ENCODE assay signal across 1 cellular context in the genomic region with DNA sequence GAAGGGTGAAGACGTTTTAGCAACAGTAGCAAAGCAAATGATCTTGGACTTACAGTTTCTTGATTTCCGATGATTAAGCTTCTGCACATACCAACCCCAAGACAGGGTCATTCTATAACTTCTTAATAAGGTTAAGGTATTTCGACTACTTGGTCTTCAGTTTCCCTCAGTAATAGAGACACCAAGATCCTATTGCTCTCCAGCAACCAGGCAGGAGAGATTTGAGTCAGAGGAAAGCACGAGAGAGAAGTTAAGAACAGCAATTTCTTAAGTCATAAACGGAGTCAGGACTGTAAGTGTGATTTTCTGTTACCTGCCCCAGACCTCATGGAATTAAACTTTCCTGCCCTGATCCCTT.
TF ChIP-seq lines count a peak whose summit lies in the region.

No MANE protein-coding gene starts in this region.

TF ChIP-seq in GM23338, 12 proteins besides CTCF, POLR2A, EP300 and RAD21 (continued from another document):
- TF ChIP-seq, protein P1, sequence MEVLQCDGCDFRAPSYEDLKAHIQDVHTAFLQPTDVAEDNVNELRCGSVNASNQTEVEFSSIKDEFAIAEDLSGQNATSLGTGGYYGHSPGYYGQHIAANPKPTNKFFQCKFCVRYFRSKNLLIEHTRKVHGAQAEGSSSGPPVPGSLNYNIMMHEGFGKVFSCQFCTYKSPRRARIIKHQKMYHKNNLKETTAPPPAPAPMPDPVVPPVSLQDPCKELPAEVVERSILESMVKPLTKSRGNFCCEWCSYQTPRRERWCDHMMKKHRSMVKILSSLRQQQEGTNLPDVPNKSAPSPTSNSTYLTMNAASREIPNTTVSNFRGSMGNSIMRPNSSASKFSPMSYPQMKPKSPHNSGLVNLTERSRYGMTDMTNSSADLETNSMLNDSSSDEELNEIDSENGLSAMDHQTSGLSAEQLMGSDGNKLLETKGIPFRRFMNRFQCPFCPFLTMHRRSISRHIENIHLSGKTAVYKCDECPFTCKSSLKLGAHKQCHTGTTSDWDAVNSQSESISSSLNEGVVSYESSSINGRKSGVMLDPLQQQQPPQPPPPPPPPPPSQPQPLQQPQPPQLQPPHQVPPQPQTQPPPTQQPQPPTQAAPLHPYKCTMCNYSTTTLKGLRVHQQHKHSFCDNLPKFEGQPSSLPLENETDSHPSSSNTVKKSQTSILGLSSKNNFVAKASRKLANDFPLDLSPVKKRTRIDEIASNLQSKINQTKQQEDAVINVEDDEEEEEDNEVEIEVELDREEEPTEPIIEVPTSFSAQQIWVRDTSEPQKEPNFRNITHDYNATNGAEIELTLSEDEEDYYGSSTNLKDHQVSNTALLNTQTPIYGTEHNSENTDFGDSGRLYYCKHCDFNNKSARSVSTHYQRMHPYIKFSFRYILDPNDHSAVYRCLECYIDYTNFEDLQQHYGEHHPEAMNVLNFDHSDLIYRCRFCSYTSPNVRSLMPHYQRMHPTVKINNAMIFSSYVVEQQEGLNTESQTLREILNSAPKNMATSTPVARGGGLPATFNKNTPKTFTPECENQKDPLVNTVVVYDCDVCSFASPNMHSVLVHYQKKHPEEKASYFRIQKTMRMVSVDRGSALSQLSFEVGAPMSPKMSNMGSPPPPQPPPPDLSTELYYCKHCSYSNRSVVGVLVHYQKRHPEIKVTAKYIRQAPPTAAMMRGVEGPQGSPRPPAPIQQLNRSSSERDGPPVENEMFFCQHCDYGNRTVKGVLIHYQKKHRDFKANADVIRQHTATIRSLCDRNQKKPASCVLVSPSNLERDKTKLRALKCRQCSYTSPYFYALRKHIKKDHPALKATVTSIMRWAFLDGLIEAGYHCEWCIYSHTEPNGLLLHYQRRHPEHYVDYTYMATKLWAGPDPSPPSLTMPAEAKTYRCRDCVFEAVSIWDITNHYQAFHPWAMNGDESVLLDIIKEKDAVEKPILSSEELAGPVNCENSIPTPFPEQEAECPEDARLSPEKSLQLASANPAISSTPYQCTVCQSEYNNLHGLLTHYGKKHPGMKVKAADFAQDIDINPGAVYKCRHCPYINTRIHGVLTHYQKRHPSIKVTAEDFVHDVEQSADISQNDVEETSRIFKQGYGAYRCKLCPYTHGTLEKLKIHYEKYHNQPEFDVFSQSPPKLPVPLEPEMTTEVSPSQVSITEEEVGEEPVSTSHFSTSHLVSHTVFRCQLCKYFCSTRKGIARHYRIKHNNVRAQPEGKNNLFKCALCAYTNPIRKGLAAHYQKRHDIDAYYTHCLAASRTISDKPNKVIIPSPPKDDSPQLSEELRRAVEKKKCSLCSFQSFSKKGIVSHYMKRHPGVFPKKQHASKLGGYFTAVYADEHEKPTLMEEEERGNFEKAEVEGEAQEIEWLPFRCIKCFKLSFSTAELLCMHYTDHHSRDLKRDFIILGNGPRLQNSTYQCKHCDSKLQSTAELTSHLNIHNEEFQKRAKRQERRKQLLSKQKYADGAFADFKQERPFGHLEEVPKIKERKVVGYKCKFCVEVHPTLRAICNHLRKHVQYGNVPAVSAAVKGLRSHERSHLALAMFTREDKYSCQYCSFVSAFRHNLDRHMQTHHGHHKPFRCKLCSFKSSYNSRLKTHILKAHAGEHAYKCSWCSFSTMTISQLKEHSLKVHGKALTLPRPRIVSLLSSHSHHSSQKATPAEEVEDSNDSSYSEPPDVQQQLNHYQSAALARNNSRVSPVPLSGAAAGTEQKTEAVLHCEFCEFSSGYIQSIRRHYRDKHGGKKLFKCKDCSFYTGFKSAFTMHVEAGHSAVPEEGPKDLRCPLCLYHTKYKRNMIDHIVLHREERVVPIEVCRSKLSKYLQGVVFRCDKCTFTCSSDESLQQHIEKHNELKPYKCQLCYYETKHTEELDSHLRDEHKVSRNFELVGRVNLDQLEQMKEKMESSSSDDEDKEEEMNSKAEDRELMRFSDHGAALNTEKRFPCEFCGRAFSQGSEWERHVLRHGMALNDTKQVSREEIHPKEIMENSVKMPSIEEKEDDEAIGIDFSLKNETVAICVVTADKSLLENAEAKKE (CRISPR knock-in tag; IDR thresholded peaks at IDR 0.05): no peak
- TF ChIP-seq ZNF114 (CRISPR knock-in tag; IDR thresholded peaks at IDR 0.05) (no peak), STAT1 (IDR thresholded peaks at IDR 0.05; ENCODE audit: unreplicated experiment) (no peak)
